29 cellular contexts compared by ENCODE assay signal in the genomic region with DNA sequence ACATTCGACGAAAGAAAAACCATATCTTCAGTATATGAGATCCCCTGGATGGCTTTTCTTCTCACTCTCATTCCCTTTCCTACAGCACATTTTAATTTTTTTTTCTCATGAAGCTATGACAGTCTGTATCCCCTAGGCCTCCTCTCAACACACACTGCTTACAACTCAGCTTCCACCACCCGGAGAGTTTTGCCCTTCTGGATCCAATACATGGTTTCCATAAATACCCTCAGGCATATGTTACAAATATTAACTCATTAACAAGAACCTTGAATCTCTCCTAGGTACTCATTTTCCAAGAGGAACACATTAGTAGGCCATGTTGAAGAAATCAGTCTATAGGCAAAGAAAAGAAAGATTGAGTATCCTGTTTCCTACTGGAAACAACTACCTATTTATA. TPM values are rescaled to one million over a fixed set of nuclear protein-coding genes. Genes with fewer than 3 reads are reported as not detected.
"Had no signal": no experiment of that assay in that cellular context is flagged by ENCODE, and none has a peak within 500 bp of the region (broad histone marks: within the 10 kb centered on the region; RNA-seq: fewer than 3 reads in every experiment).

No MANE protein-coding gene starts in this region.

- H3K4me1 Mint-ChIP-seq: natural killer cell; nephron; neural crest cell; stimulated activated effector memory CD8-positive, alpha-beta T cell treated with anti-CD3 and anti-CD28 coated beads, Interleukin-12 subunit alpha, Interleukin-12 subunit beta, amount 100 ng/mL, for 72 hours; stimulated activated naive B cell treated with anti-CD40 and anti-IgM and Interleukin-4, amounts not matched to agents 10 μg/mL and 1 μg/mL and 100 μg/mL, for 72 hours had no signal

- H3K27me3 Mint-ChIP-seq: progenitor cell of endocrine pancreas had no signal

- H3K27ac Mint-ChIP-seq: natural killer cell; nephron; progenitor cell of endocrine pancreas; stimulated activated effector memory CD8-positive, alpha-beta T cell treated with anti-CD3 and anti-CD28 coated beads, Interleukin-12 subunit alpha, Interleukin-12 subunit beta, amount 100 ng/mL, for 72 hours; stimulated activated naive B cell treated with anti-CD40 and anti-IgM and Interleukin-4, amounts not matched to agents 10 μg/mL and 1 μg/mL and 100 μg/mL, for 72 hours; stimulated activated naive CD8-positive, alpha-beta T cell treated with anti-CD3 and anti-CD28 coated beads, Interleukin-15, Interleukin-2, amounts not matched to agents 100 ng/mL and 50 ng/mL, for 24 hours had no signal

- DNase-seq: natural killer cell; nucleus accumbens; pancreas; posterior cingulate gyrus; psoas muscle; right cardiac atrium; right lobe of liver; sigmoid colon; small intestine; stimulated activated CD4-positive, alpha-beta T cell treated with anti-CD3 and anti-CD28 coated beads, Interleukin-15, amount 100 ng/mL, for 24 hours; stimulated activated CD4-positive, alpha-beta T cell treated with anti-CD3 and anti-CD28 coated beads, Interleukin-2, amount 100 ng/mL, for 24 hours; stimulated activated CD4-positive, alpha-beta T cell treated with anti-CD3 and anti-CD28 coated beads, Interleukin-2, amount 100 ng/mL, for 48 hours; stimulated activated CD4-positive, alpha-beta T cell treated with anti-CD3 and anti-CD28 coated beads, Interleukin-4, amount 100 ng/mL, for 24 hours; stimulated activated naive B cell treated with anti-CD40 and anti-IgM and Interleukin-4, amounts not matched to agents 10 μg/mL and 1 μg/mL and 100 μg/mL, for 72 hours; stimulated activated naive CD4-positive, alpha-beta T cell treated with Interleukin-2 at 50 U/mL for 16 hours; stomach; thyroid gland; trophoblast cell; upper lobe of left lung had no signal

- H3K36me3 Mint-ChIP-seq: natural killer cell; stimulated activated effector memory CD8-positive, alpha-beta T cell treated with anti-CD3 and anti-CD28 coated beads, Interleukin-12 subunit alpha, Interleukin-12 subunit beta, amount 100 ng/mL, for 72 hours; stimulated activated naive B cell treated with anti-CD40 and anti-IgM and Interleukin-4, amounts not matched to agents 10 μg/mL and 1 μg/mL and 100 μg/mL, for 72 hours had no signal

- H3K9me3 Mint-ChIP-seq: nephron had no signal

- H3K4me3 Mint-ChIP-seq: natural killer cell; nephron; neural crest cell; stimulated activated effector memory CD8-positive, alpha-beta T cell treated with anti-CD3 and anti-CD28 coated beads, Interleukin-12 subunit alpha, Interleukin-12 subunit beta, amount 100 ng/mL, for 72 hours; stimulated activated naive B cell treated with anti-CD40 and anti-IgM and Interleukin-4, amounts not matched to agents 10 μg/mL and 1 μg/mL and 100 μg/mL, for 72 hours; stimulated activated naive CD8-positive, alpha-beta T cell treated with anti-CD3 and anti-CD28 coated beads, Interleukin-15, Interleukin-2, amounts not matched to agents 100 ng/mL and 50 ng/mL, for 24 hours had no signal

- ATAC-seq: natural killer cell; pancreas; psoas muscle; right cardiac atrium; right lobe of liver; stimulated activated effector memory CD8-positive, alpha-beta T cell treated with anti-CD3 and anti-CD28 coated beads, Interleukin-12 subunit alpha, Interleukin-12 subunit beta, amount 100 ng/mL, for 72 hours; stimulated activated naive B cell treated with anti-CD40 and anti-IgM and Interleukin-4, amounts not matched to agents 10 μg/mL and 1 μg/mL and 100 μg/mL, for 72 hours had no signal

RNA-seq across cellular contexts. Expression of gene PAK5, which starts 44.0 kb away (rescaled TPM):
- total RNA-seq: natural killer cell, omental fat pad, osteocyte, psoas muscle, renal cortical epithelial cell, subcutaneous adipose tissue, thoracic aorta had no signal
